8 cellular contexts compared by ENCODE assay signal in genomic region chr17:44503080-44503842, GRCh38. TPM values are rescaled to one million over a fixed set of nuclear protein-coding genes. Genes with fewer than 3 reads are reported as not detected.
DNase-seq lines count a peak whose midpoint lies in the region; ATAC-seq and TF ChIP-seq lines count a peak whose summit lies in the region.

GPATCH8 (minus strand) TSS chr17:44503406; CDS start chr17:44503370, 36 bp downstream.

- peaks cover 7% of the 10 kb centered on the region; the same call in 1 of the 2 replicates for H3F3A ChIP-seq in MM.1S (ENCODE audit: insufficient read depth, low read length)
- peaks cover 10% of the 10 kb centered on the region for H3F3A ChIP-seq in neural cell (ENCODE audit: insufficient read depth, low read length, poor library complexity, severe bottlenecking)

- H2AFZ ChIP-seq in MM.1S (ENCODE audit: low read length): peak within 1 kb of the TSS; percentile 95
- peak within 1 kb of the TSS; percentile 92 for H2AFZ ChIP-seq in neural cell (ENCODE audit: low read depth, low read length)

- H3K27ac Mint-ChIP-seq in stimulated activated naive CD8-positive, alpha-beta T cell treated with anti-CD3 and anti-CD28 coated beads, Interleukin-15, amount 100 ng/mL, for 72 hours: peak within 1 kb of the TSS; percentile 98 to 99

- H3K27me3 ChIP-seq in HAP-1 (ENCODE audit: low read depth): no peaks in the 10 kb centered on the region
- H3K27me3 ChIP-seq in MM.1S (replicated peaks; ENCODE audit: insufficient read depth, low read length): 0 out of 2 replicates have a peak, but pooled peaks cover 2% of the 10 kb centered on the region
- no peaks in the 10 kb centered on the region for H3K27me3 ChIP-seq in neural cell (ENCODE audit: insufficient read depth, low read depth, low read length)

- H3K9me2 ChIP-seq in MM.1S (replicated peaks; ENCODE audit: insufficient read depth, low read length) (no peaks in the 10 kb centered on the region), neural cell (ENCODE audit: insufficient read depth, low read length) (no peaks in the 10 kb centered on the region)

- H3K4me1 Mint-ChIP-seq in stimulated activated naive CD8-positive, alpha-beta T cell treated with anti-CD3 and anti-CD28 coated beads, Interleukin-15, amount 100 ng/mL, for 72 hours: peaks cover 28% of the 10 kb centered on the region

- TF ChIP-seq EP300 in neural cell (conservative IDR thresholded peaks at IDR 0.05; ENCODE audit: poor library complexity, severe bottlenecking): no peak

- peak within 1 kb of the TSS; percentile 89 for H3K4me2 ChIP-seq in MM.1S (ENCODE audit: low read depth, low read length)
- peak within 1 kb of the TSS; percentile 77 for H3K4me2 ChIP-seq in neural cell (ENCODE audit: low read length)

- TF ChIP-seq CTCF in MM.1S (IDR thresholded peaks at IDR 0.05; ENCODE audit: low read length): no peak
- TF ChIP-seq CTCF in neural cell (IDR thresholded peaks at IDR 0.05; ENCODE audit: poor library complexity, severe bottlenecking): no peak

- peak; percentile 90 to 97 for DNase-seq in HAP-1 (ENCODE audit: low spot score in 2 of 2)
- DNase-seq in MM.1S: peak; percentile 95
- DNase-seq in SHP77 treated with DMSO at 0.1 percent for 48 hours (lab: John Stamatoyannopoulos, UW): peak; percentile 86
- peak; percentile 97 for DNase-seq in activated effector memory CD4-positive, alpha-beta T cell treated with anti-CD3 and anti-CD28 coated beads, Interleukin-2, amount 50 U/mL, for 16 hours
- DNase-seq in fibroblast of the conjunctiva (ENCODE audit: low read depth): peak; percentile 94
- peak; percentile 96 for DNase-seq in stimulated activated naive CD8-positive, alpha-beta T cell treated with anti-CD3 and anti-CD28 coated beads, Interleukin-15, amount 100 ng/mL, for 72 hours

- in situ Hi-C loops in HAP-1 (cut with MboI; ENCODE audit: low sequenced_read_pairs): no loop called here

- peak within 1 kb of the TSS; percentile 88 to 100 for H3K4me3 Mint-ChIP-seq in stimulated activated naive CD8-positive, alpha-beta T cell treated with anti-CD3 and anti-CD28 coated beads, Interleukin-15, amount 100 ng/mL, for 72 hours

- H3K9me3 ChIP-seq in ES-I3 (ENCODE audit: control insufficient read depth, insufficient read depth, low read length) (no peaks in the 10 kb centered on the region), HAP-1 (no peaks in the 10 kb centered on the region), MM.1S (replicated peaks; ENCODE audit: insufficient read depth, low read length) (no peaks in the 10 kb centered on the region), neural cell (ENCODE audit: low read length) (peaks cover 3% of the 10 kb centered on the region)

- H3K4me1 ChIP-seq in ES-I3 (ENCODE audit: insufficient read depth, low read length) (peaks cover 8% of the 10 kb centered on the region), HAP-1 (peaks cover 11% of the 10 kb centered on the region), MM.1S (ENCODE audit: low read length) (0 out of 2 replicates have a peak, but pooled peaks cover 4% of the 10 kb centered on the region)

- H3K79me2 ChIP-seq in MM.1S (ENCODE audit: low read length): peaks cover 49% of the 10 kb centered on the region
- H3K79me2 ChIP-seq in neural cell (replicated peaks; ENCODE audit: insufficient read depth, low read length): peaks cover 43% of the 10 kb centered on the region

- H3K27me3 Mint-ChIP-seq in stimulated activated naive CD8-positive, alpha-beta T cell treated with anti-CD3 and anti-CD28 coated beads, Interleukin-15, amount 100 ng/mL, for 72 hours: no peaks in the 10 kb centered on the region

- no peak for TF ChIP-seq RAD21 in neural cell (conservative IDR thresholded peaks at IDR 0.05)

- H3K27ac ChIP-seq in MM.1S (ENCODE audit: low read length) (peak within 1 kb of the TSS; percentile 81), neural cell (ENCODE audit: low read length) (peak within 1 kb of the TSS; percentile 98)

- peaks cover 27% of the 10 kb centered on the region for H4K20me1 ChIP-seq in MM.1S (ENCODE audit: insufficient read depth, low read length)
- peaks cover under 1% of the 10 kb centered on the region for H4K20me1 ChIP-seq in neural cell (ENCODE audit: insufficient read depth)

- H3K9ac ChIP-seq in ES-I3 (ENCODE audit: low read depth, low read length) (peak within 1 kb of the TSS; percentile 95), MM.1S (ENCODE audit: low read length) (peak within 1 kb of the TSS; percentile 94), neural cell (ENCODE audit: low read length) (peak within 1 kb of the TSS; percentile 98)

- no peaks in the 10 kb centered on the region for H3K36me3 ChIP-seq in ES-I3 (ENCODE audit: insufficient read depth, low read length)
- H3K36me3 ChIP-seq in HAP-1 (replicated peaks): no peaks in the 10 kb centered on the region
- H3K36me3 ChIP-seq in MM.1S (replicated peaks; ENCODE audit: insufficient read depth, low read length): no peaks in the 10 kb centered on the region
- H3K36me3 ChIP-seq in neural cell (ENCODE audit: insufficient read depth, low read length): no peaks in the 10 kb centered on the region

- H3K9me3 Mint-ChIP-seq in stimulated activated naive CD8-positive, alpha-beta T cell treated with anti-CD3 and anti-CD28 coated beads, Interleukin-15, amount 100 ng/mL, for 72 hours: no peaks in the 10 kb centered on the region

- peak; percentile 97 for ATAC-seq in stimulated activated naive CD8-positive, alpha-beta T cell treated with anti-CD3 and anti-CD28 coated beads, Interleukin-15, amount 100 ng/mL, for 72 hours

- peak within 1 kb of the TSS; percentile 89 for H3K4me3 ChIP-seq in HAP-1
- H3K4me3 ChIP-seq in MM.1S (ENCODE audit: low read length): peak within 1 kb of the TSS; percentile 94
- peak within 1 kb of the TSS; percentile 97 for H3K4me3 ChIP-seq in neural cell (ENCODE audit: low read length)

TF ChIP-seq in neural cell, 6 proteins besides CTCF, POLR2A, EP300 and RAD21:
- TF ChIP-seq EZH2 (IDR thresholded peaks at IDR 0.05; ENCODE audit: borderline replicate concordance, insufficient read depth, low read length, poor library complexity, severe bottlenecking) (no peak), REST (IDR thresholded peaks at IDR 0.05; ENCODE audit: borderline replicate concordance) (no peak), SMC3 (conservative IDR thresholded peaks at IDR 0.05; ENCODE audit: poor library complexity) (no peak), TAF1 (IDR thresholded peaks at IDR 0.05; ENCODE audit: low read depth) (peak; percentile 72), MXI1 (conservative IDR thresholded peaks at IDR 0.05; ENCODE audit: poor library complexity, severe bottlenecking) (peak; percentile 68), POLR2AphosphoS5 (IDR thresholded peaks at IDR 0.05) (peak; percentile 87)

RNA-seq across cellular contexts. Expression of gene GPATCH8, which starts in this region (rescaled TPM):
- polyA plus RNA-seq in neural cell: 18.5 and 24.5 TPM in 2 replicates
- 60.1 and 82.9 TPM in 2 replicates for polyA minus RNA-seq in neural cell

Comparison
In these comparisons a context has a peak if more than half of its experiments do, and no peak if none do; other contexts are left out.
1. Peak in every context shown above with its lines: DNase-seq, ATAC-seq, H3K4me3 ChIP-seq and H3K27ac ChIP-seq.